9 cellular contexts compared by ENCODE assay signal in genomic region chr13:40983269-40983668, GRCh38. TPM values are rescaled to one million over a fixed set of nuclear protein-coding genes. Genes with fewer than 3 reads are reported as not detected.
DNase-seq lines count a peak whose midpoint lies in the region; ATAC-seq and TF ChIP-seq lines count a peak whose summit lies in the region.
"Had no signal": no experiment of that assay in that cellular context is flagged by ENCODE, and none has a peak within 500 bp of the region (broad histone marks: within the 10 kb centered on the region; RNA-seq: fewer than 3 reads in every experiment).

No MANE protein-coding gene starts in this region.

- H2BK5ac ChIP-seq in mesendoderm (ENCODE audit: low read length), result no peak overlapping the region

- no peaks in the 10 kb centered on the region for H3K27me3 Mint-ChIP-seq in natural killer cell (ENCODE audit: low read depth in 2 of 2)

- no peaks in the 10 kb centered on the region for H3K79me1 ChIP-seq in mesendoderm (ENCODE audit: low read length)

- H4K20me1 ChIP-seq in OCI-LY3 (ENCODE audit: insufficient read depth, low read length), result peaks cover 86% of the 10 kb centered on the region

- no CpG with 5 or more reads among the region's 2 CpGs for WGBS in mesendoderm (ENCODE audit: extremely low coverage, insufficient coverage, low lambda C conversion rate)

- no peak overlapping the region for H4K8ac ChIP-seq in mesendoderm (ENCODE audit: low read depth, low read length)

- H3K9me3 ChIP-seq in OCI-LY3 (ENCODE audit: insufficient read depth, low read length) (no peaks in the 10 kb centered on the region), duodenal mucosa (ENCODE audit: control insufficient read depth in 1 of 2, low read length in 2 of 2) (no peaks in the 10 kb centered on the region)

- H3K23ac ChIP-seq in mesendoderm (ENCODE audit: low read length), result no peak overlapping the region

- H3K4me2 ChIP-seq in OCI-LY3 (ENCODE audit: low read length) (peak overlapping the region; percentile 20), mesendoderm (ENCODE audit: low read length) (no peak overlapping the region)

- H3K27ac Mint-ChIP-seq in natural killer cell, result peak overlapping the region; percentile 87 to 93

- DNase-seq in natural killer cell (no peak), UCSD-AML1 (lab: John Stamatoyannopoulos, UW; ENCODE audit: unreplicated experiment) (no peak), GOT3 (lab: John Stamatoyannopoulos, UW) (no peak), mesendoderm (no peak)
- DNase-seq: DMS 273 treated with DMSO at 0.1 percent for 48 hours had no signal

- intact Hi-C loops in natural killer cell (cut with micrococcal nuclease), result loop anchor here (5.0 kb wide), 1 partner anchor 61 kb away; no protein-coding TSS in a partner anchor

- no peak overlapping the region for H2AK5ac ChIP-seq in mesendoderm (ENCODE audit: low read length)

- H3K56ac ChIP-seq in mesendoderm (ENCODE audit: low read length), result no peak overlapping the region

- H3K79me2 ChIP-seq in ACC112 (ENCODE audit: control insufficient read depth, insufficient read depth, low read length, unreplicated experiment) (peaks cover 59% of the 10 kb centered on the region), OCI-LY3 (ENCODE audit: low read length) (peaks cover 95% of the 10 kb centered on the region), mesendoderm (ENCODE audit: control insufficient read depth, insufficient read depth, low read length) (no peaks in the 10 kb centered on the region)

- H3K36me3 Mint-ChIP-seq in natural killer cell, result peaks cover 6% of the 10 kb centered on the region

- TF ChIP-seq CTCF in OCI-LY3 (IDR thresholded peaks at IDR 0.05; ENCODE audit: low read depth, low read length) (no peak), natural killer cell (IDR thresholded peaks at IDR 0.05) (no peak)

- H3K9ac ChIP-seq in OCI-LY3 (ENCODE audit: low read length), result no peak overlapping the region
- peak overlapping the region in 1 of 2 donors; percentile 34 for H3K9ac ChIP-seq in duodenal mucosa (ENCODE audit: low read depth in 1 of 2, low read length in 2 of 2)
- H3K9ac ChIP-seq in mesendoderm (ENCODE audit: low read length), result no peak overlapping the region

- no peak overlapping the region for H2BK120ac ChIP-seq in mesendoderm (ENCODE audit: low read depth, low read length)

- H3K27me3 ChIP-seq in ACC112 (ENCODE audit: insufficient read depth, low read length) (no peaks in the 10 kb centered on the region), OCI-LY3 (ENCODE audit: low read depth, low read length) (no peaks in the 10 kb centered on the region), duodenal mucosa (ENCODE audit: control insufficient read depth in 1 of 2, insufficient read depth in 2 of 2, low read length in 2 of 2) (no peaks in the 10 kb centered on the region), mesendoderm (ENCODE audit: insufficient read depth, low read length, poor library complexity) (no peaks in the 10 kb centered on the region)

- H4K5ac ChIP-seq in mesendoderm (ENCODE audit: low read length), result no peak overlapping the region

- H3K27ac ChIP-seq in ACC112 (ENCODE audit: low read depth, low read length) (peak overlapping the region; percentile 88), OCI-LY3 (ENCODE audit: low read length) (no peak overlapping the region), duodenal mucosa (ENCODE audit: low read depth, low read length) (peak overlapping the region; percentile 56), mesendoderm (ENCODE audit: low read depth, low read length) (no peak overlapping the region)

- peak overlapping the region; percentile 99 for H3K4me3 Mint-ChIP-seq in natural killer cell

- H3K4ac ChIP-seq in mesendoderm (ENCODE audit: low read depth, low read length), result no peak overlapping the region

- H3K4me1 Mint-ChIP-seq in natural killer cell, result peaks cover 79 to 83% of the 10 kb centered on the region in 2 donors

- ATAC-seq in natural killer cell (no peak), GM21360 (IDR thresholded peaks at IDR 0.05; ENCODE audit: unreplicated experiment) (no peak)

- H3K36me3 ChIP-seq in ACC112 (ENCODE audit: insufficient read depth, low read length), result peaks cover 5% of the 10 kb centered on the region; the same call in 1 of the 2 replicates
- peaks cover 21% of the 10 kb centered on the region for H3K36me3 ChIP-seq in OCI-LY3 (replicated peaks; ENCODE audit: low read depth, low read length)
- H3K36me3 ChIP-seq in duodenal mucosa (ENCODE audit: control insufficient read depth in 1 of 2, insufficient read depth in 2 of 2, low read length in 2 of 2), result peaks cover 3 to 5% of the 10 kb centered on the region in 2 donors
- H3K36me3 ChIP-seq in mesendoderm (ENCODE audit: control insufficient read depth, insufficient read depth, low read length), result no peaks in the 10 kb centered on the region

- H2BK15ac ChIP-seq in mesendoderm (replicated peaks; ENCODE audit: low read depth), result no peak overlapping the region

- H3K4me1 ChIP-seq in ACC112 (ENCODE audit: control insufficient read depth, insufficient read depth, low read length, unreplicated experiment) (peaks cover 37% of the 10 kb centered on the region), OCI-LY3 (ENCODE audit: low read length) (peaks cover 52% of the 10 kb centered on the region), duodenal mucosa (ENCODE audit: control insufficient read depth in 1 of 2, insufficient read depth in 2 of 2, low read length in 2 of 2) (peaks cover 33 to 51% of the 10 kb centered on the region in 2 donors), mesendoderm (ENCODE audit: control insufficient read depth, low read depth, low read length) (no peaks in the 10 kb centered on the region)

- H3K9me3 Mint-ChIP-seq in natural killer cell, result no peaks in the 10 kb centered on the region

- H3K4me3 ChIP-seq in ACC112 (ENCODE audit: low read depth, low read length), result peak overlapping the region; percentile 54
- no peak overlapping the region for H3K4me3 ChIP-seq in OCI-LY3 (ENCODE audit: low read length)
- H3K4me3 ChIP-seq in duodenal mucosa (ENCODE audit: low read depth in 1 of 2, low read length in 2 of 2), result no peak overlapping the region
- H3K4me3 ChIP-seq in mesendoderm (ENCODE audit: low read length), result no peak overlapping the region

- H2AFZ ChIP-seq in ACC112 (ENCODE audit: low read length, unreplicated experiment) (no peak overlapping the region), OCI-LY3 (ENCODE audit: low read depth, low read length) (no peak overlapping the region)

- no peak overlapping the region for H3K18ac ChIP-seq in mesendoderm (ENCODE audit: low read length)

RNA-seq across cellular contexts. Expression of gene ELF1, which starts 35.8 kb away (rescaled TPM):
- total RNA-seq in natural killer cell, result 100 to 1,000 TPM; 174 to 216 (median 193) TPM
- 13.8 TPM for polyA plus RNA-seq in mesendoderm (2013, experiment 1 of 2)
- 14.7 TPM for polyA plus RNA-seq in mesendoderm (2013, experiment 2 of 2)

Comparison
In these comparisons a context has a peak if more than half of its experiments do, and no peak if none do; other contexts are left out.
1. H3K27ac ChIP-seq: peak in ACC112 (single experiment) and duodenal mucosa (single experiment); none in OCI-LY3 (single experiment) and mesendoderm (single experiment).